Comparison of ENCODE assay signal across 8 cellular contexts in genomic region chr9:128128836-128129590, GRCh38. TPM values are rescaled to one million over a fixed set of nuclear protein-coding genes. Genes with fewer than 3 reads are reported as not detected.
DNase-seq lines count a peak whose midpoint lies in the region; ATAC-seq and TF ChIP-seq lines count a peak whose summit lies in the region.

No MANE protein-coding gene starts in this region.

- H3K4me1 Mint-ChIP-seq in stimulated activated naive CD8-positive, alpha-beta T cell treated with anti-CD3 and anti-CD28 coated beads, Interleukin-15, Interleukin-2, amounts not matched to agents 100 ng/mL and 50 ng/mL, for 24 hours (ENCODE audit: low read depth), result peaks cover 38% of the 10 kb centered on the region
- peaks cover 19% of the 10 kb centered on the region for H3K4me1 Mint-ChIP-seq in mesothelial cell of epicardium

- H3K27ac ChIP-seq in caudate nucleus (ENCODE audit: low read depth, low read length) (peak overlapping the region; percentile 100), aorta (ENCODE audit: low read depth in 1 of 2, low read length in 2 of 2) (no peak overlapping the region)

- H3K4me3 Mint-ChIP-seq in stimulated activated naive CD8-positive, alpha-beta T cell treated with anti-CD3 and anti-CD28 coated beads, Interleukin-15, Interleukin-2, amounts not matched to agents 100 ng/mL and 50 ng/mL, for 24 hours, result peak overlapping the region; percentile 97
- peak overlapping the region; percentile 92 for H3K4me3 Mint-ChIP-seq in mesothelial cell of epicardium

- H3K4me1 ChIP-seq in aorta (ENCODE audit: control insufficient read depth in 1 of 2, insufficient read depth in 2 of 2, low read length in 2 of 2), result no peaks in the 10 kb centered on the region

- TF ChIP-seq CTCF in mesothelial cell of epicardium (IDR thresholded peaks at IDR 0.05; ENCODE audit: unreplicated experiment), result no peak

- intact Hi-C loops in aorta (cut with DNase I), result no loop called here

- no peaks in the 10 kb centered on the region for H3K27me3 ChIP-seq in aorta (ENCODE audit: control insufficient read depth in 1 of 2, insufficient read depth in 2 of 2, low read length in 1 of 2)

- peaks cover 3% of the 10 kb centered on the region for H3K27me3 Mint-ChIP-seq in stimulated activated naive CD8-positive, alpha-beta T cell treated with anti-CD3 and anti-CD28 coated beads, Interleukin-15, Interleukin-2, amounts not matched to agents 100 ng/mL and 50 ng/mL, for 24 hours
- peaks cover 22% of the 10 kb centered on the region for H3K27me3 Mint-ChIP-seq in mesothelial cell of epicardium (ENCODE audit: low read depth)

- DNase-seq in stimulated activated naive CD8-positive, alpha-beta T cell treated with anti-CD3 and anti-CD28 coated beads, Interleukin-15, Interleukin-2, amounts not matched to agents 100 U/mL and 50 U/mL, for 24 hours, result no peak
- DNase-seq in caudate nucleus (lab: John Stamatoyannopoulos, UW) (peak in 1 of 61 donors; percentile 40), mesothelial cell of epicardium (ENCODE audit: low spot score in 2 of 2, unreplicated experiment in 2 of 2) (no peak), aorta (peak; percentile 59 to 73), ecto neural progenitor cell (ENCODE audit: low spot score) (no peak), KBM-7 (no peak)
- no peak for DNase-seq in stimulated activated CD4-positive, alpha-beta T cell treated with anti-CD3 and anti-CD28 coated beads, Interleukin-4, amount 100 ng/mL, for 4 hours

- no peaks in the 10 kb centered on the region for H3K36me3 ChIP-seq in aorta (ENCODE audit: control insufficient read depth in 1 of 2, insufficient read depth in 2 of 2, low read length in 1 of 2)

- H3K27ac Mint-ChIP-seq in stimulated activated naive CD8-positive, alpha-beta T cell treated with anti-CD3 and anti-CD28 coated beads, Interleukin-15, Interleukin-2, amounts not matched to agents 100 ng/mL and 50 ng/mL, for 24 hours, result peak overlapping the region; percentile 43
- peak overlapping the region; percentile 91 for H3K27ac Mint-ChIP-seq in mesothelial cell of epicardium

- peaks cover 5% of the 10 kb centered on the region for H3K36me3 Mint-ChIP-seq in stimulated activated naive CD8-positive, alpha-beta T cell treated with anti-CD3 and anti-CD28 coated beads, Interleukin-15, Interleukin-2, amounts not matched to agents 100 ng/mL and 50 ng/mL, for 24 hours (ENCODE audit: low read depth)
- peaks cover 3% of the 10 kb centered on the region for H3K36me3 Mint-ChIP-seq in mesothelial cell of epicardium

- H3K4me3 ChIP-seq in aorta (ENCODE audit: low read length in 2 of 2), result peak overlapping the region; percentile 8 to 63

- no peaks in the 10 kb centered on the region for H3K9me3 ChIP-seq in aorta (ENCODE audit: control insufficient read depth, low read length)

- H3K9me3 Mint-ChIP-seq in stimulated activated naive CD8-positive, alpha-beta T cell treated with anti-CD3 and anti-CD28 coated beads, Interleukin-15, Interleukin-2, amounts not matched to agents 100 ng/mL and 50 ng/mL, for 24 hours, result no peaks in the 10 kb centered on the region
- H3K9me3 Mint-ChIP-seq in mesothelial cell of epicardium, result peaks cover 9% of the 10 kb centered on the region

- no peak for ATAC-seq in stimulated activated naive CD8-positive, alpha-beta T cell treated with anti-CD3 and anti-CD28 coated beads, Interleukin-15, Interleukin-2, amounts not matched to agents 100 U/mL and 50 U/mL, for 24 hours
- no peak for ATAC-seq in aorta (ENCODE audit: low FRiP score)

- 64 to 65% methylated on average over 29 of the region's 29 CpGs for WGBS in aorta, 2 donors

- in situ Hi-C loops in KBM-7 (cut with MboI; ENCODE audit: low pct_unique_long_range_greater_than_20kb, low sequenced_read_pairs), result no loop called here

RNA-seq across cellular contexts. Expression of gene PTGES2, which starts 1.5 kb away (rescaled TPM):
- total RNA-seq in mesothelial cell of epicardium, result 70.0 to 74.8 TPM (median 72.6 TPM) in 3 replicates
- 10 to 100 TPM; 37.1 to 38.5 TPM for total RNA-seq in aorta
- polyA plus RNA-seq in aorta, result 10 to 100 TPM; 29.9 to 56.2 TPM

RNA-seq across cellular contexts. Expression of gene LCN2, which starts 20.2 kb away (rescaled TPM):
- total RNA-seq in mesothelial cell of epicardium, result not detected in 3 replicates
- total RNA-seq in aorta, result 1 to 10 TPM in 1 of 2 donors, under 1 TPM in 1; 0.84 to 1.1 TPM
- polyA plus RNA-seq in aorta, result 1 to 10 TPM in 1 of 2 donors, under 1 TPM in 1; 0.90 to 5.6 TPM

RNA-seq across cellular contexts. Expression of gene BBLN, which starts 31.1 kb away (rescaled TPM):
- 60.7 to 64.4 TPM (median 63.1 TPM) in 3 replicates for total RNA-seq in mesothelial cell of epicardium
- total RNA-seq in aorta, result 10 to 100 TPM; 46.7 to 54.3 TPM
- polyA plus RNA-seq in aorta, result 100 to 1,000 TPM; 164 to 278 TPM

Comparison
In these comparisons a context has a peak if more than half of its experiments do, and no peak if none do; other contexts are left out.
1. DNase-seq: peak in aorta (2 of 2); none in stimulated activated naive CD8-positive, alpha-beta T cell treated with anti-CD3 and anti-CD28 coated beads, Interleukin-15, Interleukin-2, amounts not matched to agents 100 U/mL and 50 U/mL, for 24 hours (single experiment), mesothelial cell of epicardium (0 of 2), stimulated activated CD4-positive, alpha-beta T cell treated with anti-CD3 and anti-CD28 coated beads, Interleukin-4, amount 100 ng/mL, for 4 hours (0 of 2), ecto neural progenitor cell (single experiment) and KBM-7 (single experiment).